Comparison of ENCODE assay signal across 8 cellular contexts in the genomic region with DNA sequence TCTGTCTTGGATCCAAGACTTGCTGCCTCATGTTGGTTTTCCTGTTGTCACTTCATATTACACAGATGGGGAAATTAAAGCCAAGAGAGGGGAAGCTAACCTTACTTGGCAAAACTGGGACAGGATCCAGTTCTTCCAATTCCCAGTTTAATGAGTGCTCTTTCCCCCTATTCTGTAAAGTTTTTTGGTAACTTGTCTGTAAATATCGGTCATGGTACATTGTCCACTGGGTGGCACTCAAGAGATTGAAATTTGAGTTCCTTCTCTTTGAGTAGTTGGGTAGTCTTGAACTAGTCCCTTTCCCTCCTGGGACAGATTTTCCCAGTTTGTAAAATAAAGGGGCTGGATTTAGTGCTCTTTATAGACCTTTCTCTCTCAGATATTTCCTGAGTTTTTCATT. TPM values are rescaled to one million over a fixed set of nuclear protein-coding genes. Genes with fewer than 3 reads are reported as not detected.
A peak's percentile ranks its signal among the peaks of the same experiment; 100 is the strongest.
DNase-seq lines count a peak whose midpoint lies in the region; ATAC-seq and TF ChIP-seq lines count a peak whose summit lies in the region.

No MANE protein-coding gene starts in this region.

- no peak for ATAC-seq in activated CD4-positive, alpha-beta T cell treated with anti-CD3 and anti-CD28 coated beads for 36 hours
- ATAC-seq in GM21723 (IDR thresholded peaks at IDR 0.05; ENCODE audit: unreplicated experiment) (no peak), HG02852 (IDR thresholded peaks at IDR 0.05; ENCODE audit: unreplicated experiment) (no peak)
- ATAC-seq in activated T-helper 17 cell treated with anti-CD3 and anti-CD28 coated beads, Interleukin-2, amount 50 U/mL, for 72 hours (replicated peaks), result no peak

- no peak overlapping the region for H3K4ac ChIP-seq in mesenchymal stem cell (ENCODE audit: low read depth in 1 of 2, low read length in 2 of 2)

- H4K91ac ChIP-seq in mesenchymal stem cell (ENCODE audit: low read length), result no peak overlapping the region

- intact Hi-C loops in activated CD4-positive, alpha-beta T cell treated with anti-CD3 and anti-CD28 coated beads for 36 hours (cut with DNase I, micrococcal nuclease), result loop anchor here in 1 of 2 experiments (2.0 kb wide), 1 partner anchor 730 kb away; no protein-coding TSS in a partner anchor

- H3K4me3 Mint-ChIP-seq in activated CD4-positive, alpha-beta T cell treated with anti-CD3 and anti-CD28 coated beads for 36 hours, result no peak overlapping the region
- no peak overlapping the region for H3K4me3 Mint-ChIP-seq in activated T-helper 17 cell treated with anti-CD3 and anti-CD28 coated beads, Interleukin-2, amount 50 U/mL, for 72 hours

- peak; percentile 8 for DNase-seq in activated CD4-positive, alpha-beta T cell treated with anti-CD3 and anti-CD28 coated beads for 36 hours
- DNase-seq in activated CD4-positive, alpha-beta T cell treated with anti-CD3 and anti-CD28 coated beads, Interleukin-2, amount 50 U/mL, for 4 hours, result no peak
- DNase-seq in NCI-H1092 treated with DMSO at 0.1 percent for 48 hours (lab: John Stamatoyannopoulos, UW), result peak; percentile 5
- peak; percentile 50 for DNase-seq in brain microvascular endothelial cell
- peak; percentile 58 for DNase-seq in mesenchymal stem cell

- H3K4me3 ChIP-seq in brain microvascular endothelial cell (ENCODE audit: low read depth, low read length), result no peak overlapping the region
- H3K4me3 ChIP-seq in mesenchymal stem cell (ENCODE audit: insufficient read depth in 1 of 2, low read depth in 1 of 2, low read length in 2 of 2), result no peak overlapping the region

- no peak overlapping the region for H2BK120ac ChIP-seq in mesenchymal stem cell (ENCODE audit: low read depth, low read length)

- no peak overlapping the region for H2AFZ ChIP-seq in mesenchymal stem cell (ENCODE audit: low read depth, low read length)

- in situ Hi-C loops in brain microvascular endothelial cell (cut with HindIII; ENCODE audit: low pct_ligation_motif_present, low sequenced_read_pairs), result no loop called here

- CTCF ChIA-PET in activated CD4-positive, alpha-beta T cell treated with anti-CD3 and anti-CD28 coated beads for 36 hours (lab: Charles Lee), result interaction anchor here (0.7 to 1.1 kb wide), 4 partner anchors 10 to 733 kb away, joined by 3 to 4 read pairs (median 4); partner anchors contain the start of genes EOLA1 and EOLA2

- H4K8ac ChIP-seq in mesenchymal stem cell (ENCODE audit: low read length), result no peak overlapping the region

- no peaks in the 10 kb centered on the region for H3K79me1 ChIP-seq in mesenchymal stem cell (replicated peaks; ENCODE audit: low read length, poor library complexity, severe bottlenecking)

- no peak overlapping the region for H3K9ac ChIP-seq in mesenchymal stem cell (ENCODE audit: low read length)

- no peaks in the 10 kb centered on the region for H3K9me3 Mint-ChIP-seq in activated CD4-positive, alpha-beta T cell treated with anti-CD3 and anti-CD28 coated beads for 36 hours (ENCODE audit: low read depth)
- H3K9me3 Mint-ChIP-seq in activated T-helper 17 cell treated with anti-CD3 and anti-CD28 coated beads, Interleukin-2, amount 50 U/mL, for 72 hours, result no peaks in the 10 kb centered on the region

- H2AK5ac ChIP-seq in mesenchymal stem cell (ENCODE audit: low read length, severe bottlenecking), result no peak overlapping the region

- no peak overlapping the region for H3K27ac Mint-ChIP-seq in activated CD4-positive, alpha-beta T cell treated with anti-CD3 and anti-CD28 coated beads for 36 hours
- no peak overlapping the region for H3K27ac Mint-ChIP-seq in activated T-helper 17 cell treated with anti-CD3 and anti-CD28 coated beads, Interleukin-2, amount 50 U/mL, for 72 hours

- no peak overlapping the region for H3K14ac ChIP-seq in mesenchymal stem cell (ENCODE audit: low read length in 2 of 2)

- no peak overlapping the region for H3K18ac ChIP-seq in mesenchymal stem cell (ENCODE audit: low read depth in 1 of 2, low read length in 2 of 2)

- H3K36me3 ChIP-seq in brain microvascular endothelial cell (replicated peaks), result no peaks in the 10 kb centered on the region
- peaks cover 3 to 12% of the 10 kb centered on the region in 2 experiments for H3K36me3 ChIP-seq in mesenchymal stem cell (ENCODE audit: control insufficient read depth in 1 of 2, insufficient read depth in 2 of 2, low read depth in 1 of 2, low read length in 2 of 2)

- no peak overlapping the region for H3K27ac ChIP-seq in brain microvascular endothelial cell
- H3K27ac ChIP-seq in mesenchymal stem cell (ENCODE audit: low read length, poor library complexity, severe bottlenecking), result no peak overlapping the region

- H3K4me1 Mint-ChIP-seq in activated CD4-positive, alpha-beta T cell treated with anti-CD3 and anti-CD28 coated beads for 36 hours, result no peaks in the 10 kb centered on the region
- no peaks in the 10 kb centered on the region for H3K4me1 Mint-ChIP-seq in activated T-helper 17 cell treated with anti-CD3 and anti-CD28 coated beads, Interleukin-2, amount 50 U/mL, for 72 hours

- peak; percentile 42 for TF ChIP-seq CTCF in brain microvascular endothelial cell (IDR thresholded peaks at IDR 0.05; ENCODE audit: low read depth, low read length, missing control alignments)

- no peak overlapping the region for H2BK15ac ChIP-seq in mesenchymal stem cell (ENCODE audit: low read depth, poor library complexity, severe bottlenecking)

- no peaks in the 10 kb centered on the region for H3K27me3 Mint-ChIP-seq in activated CD4-positive, alpha-beta T cell treated with anti-CD3 and anti-CD28 coated beads for 36 hours
- H3K27me3 Mint-ChIP-seq in activated T-helper 17 cell treated with anti-CD3 and anti-CD28 coated beads, Interleukin-2, amount 50 U/mL, for 72 hours, result no peaks in the 10 kb centered on the region

- no peak overlapping the region for H3K4me2 ChIP-seq in mesenchymal stem cell (ENCODE audit: low read length, poor library complexity, severe bottlenecking)

- H3K9me3 ChIP-seq in mesenchymal stem cell (ENCODE audit: control insufficient read depth, low read length), result no peaks in the 10 kb centered on the region

- POLR2A ChIA-PET in activated CD4-positive, alpha-beta T cell treated with anti-CD3 and anti-CD28 coated beads for 36 hours (lab: Charles Lee), result no interaction called here

- H3K36me3 Mint-ChIP-seq in activated CD4-positive, alpha-beta T cell treated with anti-CD3 and anti-CD28 coated beads for 36 hours (ENCODE audit: low read depth), result no peaks in the 10 kb centered on the region
- H3K36me3 Mint-ChIP-seq in activated T-helper 17 cell treated with anti-CD3 and anti-CD28 coated beads, Interleukin-2, amount 50 U/mL, for 72 hours (ENCODE audit: low read depth), result peaks cover 37% of the 10 kb centered on the region

- H3K23ac ChIP-seq in mesenchymal stem cell (ENCODE audit: low read length in 2 of 2), result no peak overlapping the region

- H2BK12ac ChIP-seq in mesenchymal stem cell (ENCODE audit: low read length in 2 of 2), result no peak overlapping the region

- H3K4me1 ChIP-seq in mesenchymal stem cell (ENCODE audit: control insufficient read depth, insufficient read depth, low read depth, low read length), result no peaks in the 10 kb centered on the region

- WGBS in mesenchymal stem cell, result 100% methylated on average over 1 of the region's 1 CpG

- H2BK5ac ChIP-seq in mesenchymal stem cell (ENCODE audit: low read depth, low read length, poor library complexity, severe bottlenecking), result no peak overlapping the region

- H3K27me3 ChIP-seq in brain microvascular endothelial cell (replicated peaks) (no peaks in the 10 kb centered on the region), mesenchymal stem cell (ENCODE audit: control insufficient read depth in 1 of 2, insufficient read depth in 1 of 2, low read length in 2 of 2) (peaks cover 0 to 3% of the 10 kb centered on the region in 2 experiments)

RNA-seq across cellular contexts. Expression of gene EOLA2, which starts 12.4 kb away (rescaled TPM):
- total RNA-seq in activated CD4-positive, alpha-beta T cell treated with anti-CD3 and anti-CD28 coated beads for 36 hours, result 10 to 100 TPM; 11.5 to 27.7 TPM
- polyA plus RNA-seq in mesenchymal stem cell (2013, experiment 1 of 2), result 24.5 TPM
- 23.2 TPM for polyA plus RNA-seq in mesenchymal stem cell (2013, experiment 2 of 2)
- 10 to 100 TPM; 31.0 to 42.3 TPM for total RNA-seq in activated T-helper 17 cell treated with anti-CD3 and anti-CD28 coated beads, Interleukin-2, amount 50 U/mL, for 72 hours

RNA-seq across cellular contexts. Expression of gene HSFX4, which starts 21.3 kb away (rescaled TPM):
- not detected for total RNA-seq in activated CD4-positive, alpha-beta T cell treated with anti-CD3 and anti-CD28 coated beads for 36 hours
- polyA plus RNA-seq in mesenchymal stem cell (2013, experiment 1 of 2), result not detected
- not detected for polyA plus RNA-seq in mesenchymal stem cell (2013, experiment 2 of 2)
- total RNA-seq in activated T-helper 17 cell treated with anti-CD3 and anti-CD28 coated beads, Interleukin-2, amount 50 U/mL, for 72 hours, result not detected

Comparison
In these comparisons a context has a peak if more than half of its experiments do, and no peak if none do; other contexts are left out.
1. DNase-seq: peak in activated CD4-positive, alpha-beta T cell treated with anti-CD3 and anti-CD28 coated beads for 36 hours (single experiment), NCI-H1092 treated with DMSO at 0.1 percent for 48 hours (single experiment), brain microvascular endothelial cell (single experiment) and mesenchymal stem cell (single experiment); none in activated CD4-positive, alpha-beta T cell treated with anti-CD3 and anti-CD28 coated beads, Interleukin-2, amount 50 U/mL, for 4 hours (0 of 2).